11 cellular contexts compared by ENCODE assay signal in genomic region chr11:704189-704798, GRCh38. TPM values are rescaled to one million over a fixed set of nuclear protein-coding genes. Genes with fewer than 3 reads are reported as not detected.
DNase-seq lines count a peak whose midpoint lies in the region; ATAC-seq and TF ChIP-seq lines count a peak whose summit lies in the region.
"Had no signal": no experiment of that assay in that cellular context is flagged by ENCODE, and none has a peak within 500 bp of the region (broad histone marks: within the 10 kb centered on the region; RNA-seq: fewer than 3 reads in every experiment).

No MANE protein-coding gene starts in this region.

- peaks cover 12 to 15% of the 10 kb centered on the region in 2 experiments for H3K4me1 Mint-ChIP-seq in H9

- H2BK120ac ChIP-seq in H9 (ENCODE audit: low read depth, low read length, poor library complexity, severe bottlenecking): no peak overlapping the region

- no peak overlapping the region for H2BK15ac ChIP-seq in H9 (ENCODE audit: low read depth, low read length)

- no peaks in the 10 kb centered on the region for H3K9me3 Mint-ChIP-seq in H9

- H3K4ac ChIP-seq in H9 (ENCODE audit: low read depth, low read length): no peak overlapping the region

- no peak overlapping the region for H3K9ac ChIP-seq in H9 (ENCODE audit: extremely low read depth, insufficient read length, low read length)

- no peaks in the 10 kb centered on the region for H3K79me1 ChIP-seq in H9 (ENCODE audit: insufficient read depth, low read depth, low read length, poor library complexity, severe bottlenecking)

- H3K56ac ChIP-seq in H9 (ENCODE audit: insufficient read length, low read depth, low read length): no peak overlapping the region

- no peaks in the 10 kb centered on the region for H3K79me2 ChIP-seq in H9 (ENCODE audit: insufficient read depth, low read length)

- peak overlapping the region in 1 of 3 donors; percentile 95 for H3K4me3 ChIP-seq in breast epithelium
- H3K4me3 ChIP-seq in lower lobe of right lung: no peak overlapping the region
- no peak overlapping the region for H3K4me3 ChIP-seq in thyroid gland (replicated peaks in 1 of 3)

- no CpG with 5 or more reads among the region's 23 CpGs for WGBS in H9 (ENCODE audit: extremely low coverage, insufficient read length, low lambda C conversion rate)
- 91 to 96% methylated on average over 8 to 15 of the region's 23 CpGs for WGBS in thyroid gland, 2 donors

- TF ChIP-seq CTCF in H9 (conservative IDR thresholded peaks at IDR 0.05) (no peak), breast epithelium (IDR thresholded peaks at IDR 0.05) (no peak), lower lobe of right lung (IDR thresholded peaks at IDR 0.05) (no peak), thyroid gland (IDR thresholded peaks at IDR 0.05) (no peak)

- H2AK5ac ChIP-seq in H9 (ENCODE audit: insufficient read length, low read length): no peak overlapping the region

- peak overlapping the region; percentile 8; the same call in 1 of the 2 replicates for H3K14ac ChIP-seq in H9 (ENCODE audit: insufficient read depth, low read length)

- no peak overlapping the region for H3K23ac ChIP-seq in H9 (ENCODE audit: insufficient read length, low read depth, low read length)

- no peak for ATAC-seq in lower lobe of right lung
- ATAC-seq in GM18519 (IDR thresholded peaks at IDR 0.05; ENCODE audit: low FRiP score, unreplicated experiment): no peak
- no peak for ATAC-seq in HG03108 (IDR thresholded peaks at IDR 0.05; ENCODE audit: unreplicated experiment)

- peaks cover 2 to 12% (median 12%) of the 10 kb centered on the region in 3 experiments; a peak in 5 of 7 replicates for H3K36me3 Mint-ChIP-seq in H9 (ENCODE audit: insufficient read depth in 1 of 3, low read depth in 3 of 3)

- H3K27me3 Mint-ChIP-seq in H9 (ENCODE audit: low read depth): no peaks in the 10 kb centered on the region

- H3K4me1 ChIP-seq in H9 (ENCODE audit: insufficient read depth, low read length) (no peaks in the 10 kb centered on the region; the same call in 1 of the 2 replicates), breast epithelium (peaks cover 5 to 20% of the 10 kb centered on the region in 2 donors), lower lobe of right lung (peaks cover 63% of the 10 kb centered on the region), thyroid gland (peaks cover 28 to 76% of the 10 kb centered on the region in 2 donors)

- H2BK12ac ChIP-seq in H9 (ENCODE audit: insufficient read length, low read depth, low read length): no peak overlapping the region

- H3K4me3 Mint-ChIP-seq in H9: no peak overlapping the region; a peak in 2 of 5 replicates

- no peak overlapping the region for H3K27ac Mint-ChIP-seq in H9

- H3K27me3 ChIP-seq in H9 (ENCODE audit: insufficient read depth, low read length) (no peaks in the 10 kb centered on the region), breast epithelium (no peaks in the 10 kb centered on the region), lower lobe of right lung (ENCODE audit: low read depth) (peaks cover 35% of the 10 kb centered on the region), thyroid gland (no peaks in the 10 kb centered on the region)

- intact Hi-C loops in breast epithelium (cut with DNase I; ENCODE audit: low total_unique reads): no loop called here
- intact Hi-C loops in lower lobe of right lung (cut with DNase I): no loop called here
- intact Hi-C loops in thyroid gland (cut with DNase I): no loop called here

- H4K20me1 ChIP-seq in H9 (ENCODE audit: control insufficient read depth, insufficient read depth, insufficient read length): no peaks in the 10 kb centered on the region

- H2BK20ac ChIP-seq in H9 (ENCODE audit: low read depth, low read length, poor library complexity, severe bottlenecking): no peak overlapping the region

- H3K27ac ChIP-seq in H9 (ENCODE audit: insufficient read length, low read depth, low read length) (no peak overlapping the region), breast epithelium (peak overlapping the region; percentile 93 to 96), lower lobe of right lung (peak overlapping the region; percentile 66), thyroid gland (peak overlapping the region in 2 of 3 donors; percentile 12 to 91)

- no peaks in the 10 kb centered on the region for H3K36me3 ChIP-seq in breast epithelium
- peaks cover 21% of the 10 kb centered on the region for H3K36me3 ChIP-seq in lower lobe of right lung
- peaks cover 0 to 3% of the 10 kb centered on the region in 2 donors for H3K36me3 ChIP-seq in thyroid gland

- H3K9me3 ChIP-seq in H9 (ENCODE audit: control insufficient read depth, low read depth, low read length): no peaks in the 10 kb centered on the region
- H3K9me3 ChIP-seq in breast epithelium: no peaks in the 10 kb centered on the region
- H3K9me3 ChIP-seq in lower lobe of right lung: no peaks in the 10 kb centered on the region
- H3K9me3 ChIP-seq in thyroid gland: no peaks in the 10 kb centered on the region

- H4K91ac ChIP-seq in H9 (ENCODE audit: insufficient read length, low read depth, low read length): no peak overlapping the region

- H2BK5ac ChIP-seq in H9 (ENCODE audit: insufficient read length, low read length): no peak overlapping the region

- no peak overlapping the region for H3K18ac ChIP-seq in H9 (ENCODE audit: insufficient read length, low read depth, low read length)

- no peak overlapping the region for H3K4me2 ChIP-seq in H9 (ENCODE audit: insufficient read depth, insufficient read length, low read length)

- H4K8ac ChIP-seq in H9 (replicated peaks; ENCODE audit: insufficient read length, low read depth, low read length): no peak overlapping the region

- no peak overlapping the region for H4K5ac ChIP-seq in H9 (ENCODE audit: insufficient read length, low read depth, low read length)

- H3T11ph ChIP-seq in H9 (ENCODE audit: low read length): no peak overlapping the region

- TF ChIP-seq POLR2A in breast epithelium (IDR thresholded peaks at IDR 0.05) (no peak), thyroid gland (IDR thresholded peaks at IDR 0.05) (no peak)

- no peak overlapping the region for H2AFZ ChIP-seq in H9 (ENCODE audit: low read length)

- DNase-seq in H9 (no peak), breast epithelium (ENCODE audit: low spot score in 2 of 2) (no peak), lower lobe of right lung (no peak), thyroid gland (peak in 1 of 2 donors; percentile 6), SHP77 treated with DMSO at 0.1 percent for 48 hours (lab: John Stamatoyannopoulos, UW) (no peak)
- DNase-seq in activated CD4-positive, alpha-beta T cell treated with anti-CD3 and anti-CD28 coated beads for 4 hours: no peak
- DNase-seq: activated effector memory CD4-positive, alpha-beta T cell treated with Interleukin-2 at 50 U/mL for 16 hours; NCI-H1694; NCI-H446 treated with DMSO at 0.1 percent for 48 hours had no signal

- peaks cover 3% of the 10 kb centered on the region for H3K23me2 ChIP-seq in H9 (ENCODE audit: insufficient read length, low read depth, low read length, poor library complexity, severe bottlenecking)

RNA-seq across cellular contexts. Expression of gene EPS8L2, which starts 1.7 kb away (rescaled TPM):
- total RNA-seq in H9 (2021): 92.8 and 101 TPM in 2 replicates
- total RNA-seq in breast epithelium: 100 to 1,000 TPM in 2 of 3 donors, 1 to 10 TPM in 1; 6.1 to 151 (median 115) TPM
- total RNA-seq in lower lobe of right lung: 156 TPM
- 100 to 1,000 TPM; 185 to 259 (median 195) TPM for total RNA-seq in thyroid gland

RNA-seq across cellular contexts. Expression of gene TMEM80, which starts 8.7 kb away (rescaled TPM):
- total RNA-seq in H9 (2021) (15.3 and 23.6 TPM in 2 replicates), breast epithelium (10 to 100 TPM; 25.9 to 51.8 (median 29.1) TPM), lower lobe of right lung (33.9 TPM), thyroid gland (100 to 1,000 TPM in 1 of 4 donors, 10 to 100 TPM in 3; 57.3 to 103 (median 67.7) TPM)

RNA-seq across cellular contexts. Expression of gene DEAF1, which starts 9.3 kb away (rescaled TPM):
- total RNA-seq in H9 (2021) (67.3 and 68.6 TPM in 2 replicates), breast epithelium (10 to 100 TPM; 25.3 to 42.6 (median 39.8) TPM), lower lobe of right lung (32.0 TPM), thyroid gland (100 to 1,000 TPM in 1 of 4 donors, 10 to 100 TPM in 3; 61.8 to 103 (median 87.6) TPM)

RNA-seq across cellular contexts. Expression of gene TALDO1, which starts 43.0 kb away (rescaled TPM):
- 268 and 300 TPM in 2 replicates for total RNA-seq in H9 (2021)
- 100 to 1,000 TPM; 137 to 239 (median 141) TPM for total RNA-seq in breast epithelium
- 218 TPM for total RNA-seq in lower lobe of right lung
- total RNA-seq in thyroid gland: 100 to 1,000 TPM; 300 to 965 (median 558) TPM
